In genomic region chr17:43536236-43537088, GRCh38 we compare ENCODE assay signal across 11 cellular contexts. TPM values are rescaled to one million over a fixed set of nuclear protein-coding genes. Genes with fewer than 3 reads are reported as not detected.
DNase-seq lines count a peak whose midpoint lies in the region; ATAC-seq, FAIRE-seq and TF ChIP-seq lines count a peak whose summit lies in the region.
"Had no signal": no experiment of that assay in that cellular context is flagged by ENCODE, and none has a peak within 500 bp of the region (broad histone marks: within the 10 kb centered on the region; RNA-seq: fewer than 3 reads in every experiment).

No MANE protein-coding gene starts in this region.

- no peaks in the 10 kb centered on the region for H3K9me3 ChIP-seq in BLaER1
- no peaks in the 10 kb centered on the region for H3K9me3 ChIP-seq in CD4-positive, alpha-beta T cell (ENCODE audit: control insufficient read depth, low read length)
- no peaks in the 10 kb centered on the region for H3K9me3 ChIP-seq in small intestine (ENCODE audit: control insufficient read depth, low read depth)
- H3K9me3 ChIP-seq: thyroid gland had no signal

- H3K9me3 Mint-ChIP-seq in activated T-helper 2 cell treated with anti-CD3 and anti-CD28 coated beads, Interferon-gamma antibody, Interleukin-2, Interleukin-4, amounts not matched to agents 10 μg/mL and 5 μg/mL and 100 μg/mL, durations not matched to agents 14 hours and 24 hours and 36 hours = no peaks in the 10 kb centered on the region
- no peaks in the 10 kb centered on the region for H3K9me3 Mint-ChIP-seq in CD4-positive, alpha-beta T cell

- no peak overlapping the region for H3K4me3 Mint-ChIP-seq in activated T-helper 2 cell treated with anti-CD3 and anti-CD28 coated beads, Interferon-gamma antibody, Interleukin-2, Interleukin-4, amounts not matched to agents 10 μg/mL and 5 μg/mL and 100 μg/mL, durations not matched to agents 14 hours and 24 hours and 36 hours (ENCODE audit: low read depth)
- no peak overlapping the region for H3K4me3 Mint-ChIP-seq in CD4-positive, alpha-beta T cell

- POLR2A ChIA-PET in CD4-positive, alpha-beta T cell (lab: Charles Lee) = no interaction called here

- no peak for FAIRE-seq in small intestine (lab: Jason Lieb, UNC)

- DNase-seq in HT-29 (ENCODE audit: low spot score) (peak; percentile 52), kidney tubule cell (ENCODE audit: low spot score) (peak; percentile 11), NCI-H2029 (lab: John Stamatoyannopoulos, UW) (no peak), pons (ENCODE audit: low spot score) (no peak), small intestine (no peak)
- no peak for DNase-seq in activated T-helper 2 cell treated with anti-CD3 and anti-CD28 coated beads, Interferon-gamma antibody, Interleukin-2, Interleukin-4, amounts not matched to agents 10 μg/mL and 5 μg/mL and 100 μg/mL, durations not matched to agents 14 hours and 24 hours and 36 hours (ENCODE audit: low spot score)
- no peak for DNase-seq in CD4-positive, alpha-beta T cell
- DNase-seq: GDM1; stimulated activated CD4-positive, alpha-beta T cell treated with anti-CD3 and anti-CD28 coated beads, Interleukin-15, amount 100 ng/mL, for 24 hours; thyroid gland had no signal

- H3K27ac Mint-ChIP-seq in activated T-helper 2 cell treated with anti-CD3 and anti-CD28 coated beads, Interferon-gamma antibody, Interleukin-2, Interleukin-4, amounts not matched to agents 10 μg/mL and 5 μg/mL and 100 μg/mL, durations not matched to agents 14 hours and 24 hours and 36 hours = peak overlapping the region; percentile 21
- H3K27ac Mint-ChIP-seq in CD4-positive, alpha-beta T cell = no peak overlapping the region

- H3K36me3 Mint-ChIP-seq in activated T-helper 2 cell treated with anti-CD3 and anti-CD28 coated beads, Interferon-gamma antibody, Interleukin-2, Interleukin-4, amounts not matched to agents 10 μg/mL and 5 μg/mL and 100 μg/mL, durations not matched to agents 14 hours and 24 hours and 36 hours (ENCODE audit: low read depth) = no peaks in the 10 kb centered on the region
- no peaks in the 10 kb centered on the region for H3K36me3 Mint-ChIP-seq in CD4-positive, alpha-beta T cell (ENCODE audit: low read depth)

- H3K27me3 ChIP-seq in BLaER1 (no peaks in the 10 kb centered on the region), small intestine (ENCODE audit: control insufficient read depth in 2 of 2, insufficient read depth in 2 of 2, low read length in 2 of 2) (no peaks in the 10 kb centered on the region)
- H3K27me3 ChIP-seq in CD4-positive, alpha-beta T cell (ENCODE audit: control insufficient read depth, insufficient read depth, low read length) = no peaks in the 10 kb centered on the region
- H3K27me3 ChIP-seq: thyroid gland had no signal

- CTCF ChIA-PET in CD4-positive, alpha-beta T cell (lab: Charles Lee) = no interaction called here

- H3K27ac ChIP-seq in BLaER1 = no peak overlapping the region
- H3K27ac ChIP-seq in CD4-positive, alpha-beta T cell (ENCODE audit: low read depth, low read length) = no peak overlapping the region
- H3K27ac ChIP-seq in small intestine (ENCODE audit: low read depth in 1 of 2, low read length in 1 of 2) = no peak overlapping the region
- H3K27ac ChIP-seq: thyroid gland had no signal

- WGBS in small intestine, 3 donors = 79 to 85% (median 81%) methylated on average over 7 of the region's 7 CpGs

- H3K36me3 ChIP-seq in BLaER1 = no peaks in the 10 kb centered on the region
- H3K36me3 ChIP-seq in small intestine (ENCODE audit: control insufficient read depth in 2 of 2, insufficient read depth in 2 of 2, low read length in 2 of 2) = no peaks in the 10 kb centered on the region
- H3K36me3 ChIP-seq: thyroid gland had no signal

- TF ChIP-seq CTCF in CD4-positive, alpha-beta T cell (IDR thresholded peaks at IDR 0.05) = no peak

- ATAC-seq in CD4-positive, alpha-beta T cell (ENCODE audit: poor library complexity) = no peak

- H4K20me1 ChIP-seq in BLaER1 = no peaks in the 10 kb centered on the region

- H3K27me3 Mint-ChIP-seq in activated T-helper 2 cell treated with anti-CD3 and anti-CD28 coated beads, Interferon-gamma antibody, Interleukin-2, Interleukin-4, amounts not matched to agents 10 μg/mL and 5 μg/mL and 100 μg/mL, durations not matched to agents 14 hours and 24 hours and 36 hours (ENCODE audit: low read depth) = no peaks in the 10 kb centered on the region
- H3K27me3 Mint-ChIP-seq in CD4-positive, alpha-beta T cell = no peaks in the 10 kb centered on the region

- peaks cover 24% of the 10 kb centered on the region for H3K4me1 ChIP-seq in BLaER1
- peaks cover 0 to 2% of the 10 kb centered on the region in 2 donors for H3K4me1 ChIP-seq in small intestine (ENCODE audit: control insufficient read depth in 2 of 2, insufficient read depth in 1 of 2, low read depth in 1 of 2, low read length in 1 of 2)

- H3K4me3 ChIP-seq in BLaER1 (no peak overlapping the region), small intestine (ENCODE audit: low read depth in 1 of 2, low read length in 2 of 2) (no peak overlapping the region)
- H3K4me3 ChIP-seq: thyroid gland had no signal

- intact Hi-C loops in activated T-helper 2 cell treated with anti-CD3 and anti-CD28 coated beads, Interferon-gamma antibody, Interleukin-2, Interleukin-4, amounts not matched to agents 10 μg/mL and 5 μg/mL and 100 μg/mL, durations not matched to agents 14 hours and 24 hours and 36 hours (cut with micrococcal nuclease) = no loop called here
- intact Hi-C loops in CD4-positive, alpha-beta T cell (cut with DNase I, micrococcal nuclease) = no loop called here

- peaks cover 4% of the 10 kb centered on the region for H3K4me1 Mint-ChIP-seq in activated T-helper 2 cell treated with anti-CD3 and anti-CD28 coated beads, Interferon-gamma antibody, Interleukin-2, Interleukin-4, amounts not matched to agents 10 μg/mL and 5 μg/mL and 100 μg/mL, durations not matched to agents 14 hours and 24 hours and 36 hours (ENCODE audit: low read depth)
- no peaks in the 10 kb centered on the region for H3K4me1 Mint-ChIP-seq in CD4-positive, alpha-beta T cell (ENCODE audit: low read depth)

- no peak overlapping the region for H3K9ac ChIP-seq in BLaER1

- peak overlapping the region; percentile 57 for H3K4me2 ChIP-seq in BLaER1

RNA-seq across cellular contexts. Expression of gene ETV4, which starts 9.7 kb away (rescaled TPM):
- 129 and 149 TPM in 2 replicates for total RNA-seq in HT-29 (2014; rRNA removed; shearing (Covaris generic))
- total RNA-seq in activated T-helper 2 cell treated with anti-CD3 and anti-CD28 coated beads, Interferon-gamma antibody, Interleukin-2, Interleukin-4, amounts not matched to agents 10 μg/mL and 5 μg/mL and 100 μg/mL, durations not matched to agents 14 hours and 24 hours and 36 hours = 11.0 and 12.8 TPM in 2 replicates
- total RNA-seq in CD4-positive, alpha-beta T cell = not detected
- polyA plus RNA-seq in small intestine = 1 to 10 TPM; 1.3 to 6.9 (median 2.2) TPM

RNA-seq across cellular contexts. Expression of gene DHX8, which starts 52.7 kb away (rescaled TPM):
- total RNA-seq in HT-29 (2014; rRNA removed; shearing (Covaris generic)) = 28.2 and 33.8 TPM in 2 replicates
- 53.2 and 56.8 TPM in 2 replicates for total RNA-seq in activated T-helper 2 cell treated with anti-CD3 and anti-CD28 coated beads, Interferon-gamma antibody, Interleukin-2, Interleukin-4, amounts not matched to agents 10 μg/mL and 5 μg/mL and 100 μg/mL, durations not matched to agents 14 hours and 24 hours and 36 hours
- 100 to 1,000 TPM in 1 of 2 experiments, 10 to 100 TPM in 1; 88.8 to 106 TPM for total RNA-seq in CD4-positive, alpha-beta T cell
- 10 to 100 TPM; 21.6 to 33.8 (median 27.3) TPM for polyA plus RNA-seq in small intestine

Comparison
In these comparisons a context has a peak if more than half of its experiments do, and no peak if none do; other contexts are left out.
1. DNase-seq: peak in HT-29 (single experiment) and kidney tubule cell (single experiment); none in activated T-helper 2 cell treated with anti-CD3 and anti-CD28 coated beads, Interferon-gamma antibody, Interleukin-2, Interleukin-4, amounts not matched to agents 10 μg/mL and 5 μg/mL and 100 μg/mL, durations not matched to agents 14 hours and 24 hours and 36 hours (single experiment), NCI-H2029 (single experiment), CD4-positive, alpha-beta T cell (0 of 10), pons (single experiment) and small intestine (single experiment).